In genomic region chr6:3438190-3439167, GRCh38 we compare ENCODE assay signal across 1 cellular context.
TF ChIP-seq lines count a peak whose summit lies in the region.

No MANE protein-coding gene starts in this region.

TF ChIP-seq in HepG2, 621 proteins besides CTCF, POLR2A, EP300 and RAD21 (continued from another document and continues in another):
- TF ChIP-seq, protein P1, sequence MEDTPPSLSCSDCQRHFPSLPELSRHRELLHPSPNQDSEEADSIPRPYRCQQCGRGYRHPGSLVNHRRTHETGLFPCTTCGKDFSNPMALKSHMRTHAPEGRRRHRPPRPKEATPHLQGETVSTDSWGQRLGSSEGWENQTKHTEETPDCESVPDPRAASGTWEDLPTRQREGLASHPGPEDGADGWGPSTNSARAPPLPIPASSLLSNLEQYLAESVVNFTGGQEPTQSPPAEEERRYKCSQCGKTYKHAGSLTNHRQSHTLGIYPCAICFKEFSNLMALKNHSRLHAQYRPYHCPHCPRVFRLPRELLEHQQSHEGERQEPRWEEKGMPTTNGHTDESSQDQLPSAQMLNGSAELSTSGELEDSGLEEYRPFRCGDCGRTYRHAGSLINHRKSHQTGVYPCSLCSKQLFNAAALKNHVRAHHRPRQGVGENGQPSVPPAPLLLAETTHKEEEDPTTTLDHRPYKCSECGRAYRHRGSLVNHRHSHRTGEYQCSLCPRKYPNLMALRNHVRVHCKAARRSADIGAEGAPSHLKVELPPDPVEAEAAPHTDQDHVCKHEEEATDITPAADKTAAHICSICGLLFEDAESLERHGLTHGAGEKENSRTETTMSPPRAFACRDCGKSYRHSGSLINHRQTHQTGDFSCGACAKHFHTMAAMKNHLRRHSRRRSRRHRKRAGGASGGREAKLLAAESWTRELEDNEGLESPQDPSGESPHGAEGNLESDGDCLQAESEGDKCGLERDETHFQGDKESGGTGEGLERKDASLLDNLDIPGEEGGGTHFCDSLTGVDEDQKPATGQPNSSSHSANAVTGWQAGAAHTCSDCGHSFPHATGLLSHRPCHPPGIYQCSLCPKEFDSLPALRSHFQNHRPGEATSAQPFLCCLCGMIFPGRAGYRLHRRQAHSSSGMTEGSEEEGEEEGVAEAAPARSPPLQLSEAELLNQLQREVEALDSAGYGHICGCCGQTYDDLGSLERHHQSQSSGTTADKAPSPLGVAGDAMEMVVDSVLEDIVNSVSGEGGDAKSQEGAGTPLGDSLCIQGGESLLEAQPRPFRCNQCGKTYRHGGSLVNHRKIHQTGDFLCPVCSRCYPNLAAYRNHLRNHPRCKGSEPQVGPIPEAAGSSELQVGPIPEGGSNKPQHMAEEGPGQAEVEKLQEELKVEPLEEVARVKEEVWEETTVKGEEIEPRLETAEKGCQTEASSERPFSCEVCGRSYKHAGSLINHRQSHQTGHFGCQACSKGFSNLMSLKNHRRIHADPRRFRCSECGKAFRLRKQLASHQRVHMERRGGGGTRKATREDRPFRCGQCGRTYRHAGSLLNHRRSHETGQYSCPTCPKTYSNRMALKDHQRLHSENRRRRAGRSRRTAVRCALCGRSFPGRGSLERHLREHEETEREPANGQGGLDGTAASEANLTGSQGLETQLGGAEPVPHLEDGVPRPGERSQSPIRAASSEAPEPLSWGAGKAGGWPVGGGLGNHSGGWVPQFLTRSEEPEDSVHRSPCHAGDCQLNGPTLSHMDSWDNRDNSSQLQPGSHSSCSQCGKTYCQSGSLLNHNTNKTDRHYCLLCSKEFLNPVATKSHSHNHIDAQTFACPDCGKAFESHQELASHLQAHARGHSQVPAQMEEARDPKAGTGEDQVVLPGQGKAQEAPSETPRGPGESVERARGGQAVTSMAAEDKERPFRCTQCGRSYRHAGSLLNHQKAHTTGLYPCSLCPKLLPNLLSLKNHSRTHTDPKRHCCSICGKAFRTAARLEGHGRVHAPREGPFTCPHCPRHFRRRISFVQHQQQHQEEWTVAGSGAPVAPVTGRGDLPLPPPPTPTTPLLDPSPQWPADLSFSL (CRISPR knock-in tag; IDR thresholded peaks at IDR 0.05) = no peak
- TF ChIP-seq KMT2B (CRISPR knock-in tag; IDR thresholded peaks at IDR 0.05) (0 out of 2 replicates have a peak, but pooled peaks have one; percentile 32), CSRNP1 (CRISPR knock-in tag; IDR thresholded peaks at IDR 0.05) (0 out of 2 replicates have a peak, but pooled peaks have one; percentile 37), KLF12 (CRISPR knock-in tag; IDR thresholded peaks at IDR 0.05; ENCODE audit: borderline replicate concordance) (no peak), BRD4 (CRISPR knock-in tag; IDR thresholded peaks at IDR 0.05) (no peak), NKX3-1 (CRISPR knock-in tag; IDR thresholded peaks at IDR 0.05) (no peak), YY1 (IDR thresholded peaks at IDR 0.05; ENCODE audit: insufficient read depth, insufficient replicate concordance, low read depth, low read length) (no peak), ZSCAN9 (CRISPR knock-in tag; IDR thresholded peaks at IDR 0.05; ENCODE audit: borderline replicate concordance) (0 out of 2 replicates have a peak, but pooled peaks have one; percentile 15), SOX13 (IDR thresholded peaks at IDR 0.05) (no peak), SOX13 (CRISPR knock-in tag; conservative IDR thresholded peaks at IDR 0.05 in 1 of 2, IDR thresholded peaks at IDR 0.05 in 1 of 2) (peak in 1 of 2 experiments; percentile 21; a peak in 1 of 4 replicates), ZNF160 (CRISPR knock-in tag; IDR thresholded peaks at IDR 0.05) (no peak; the same call in 1 of the 2 replicates), ZNF335 (CRISPR knock-in tag; IDR thresholded peaks at IDR 0.05) (0 out of 2 replicates have a peak, but pooled peaks have one; percentile 40), DMAP1 (CRISPR knock-in tag; IDR thresholded peaks at IDR 0.05) (no peak), ZSCAN21 (CRISPR knock-in tag; IDR thresholded peaks at IDR 0.05; ENCODE audit: borderline replicate concordance) (no peak), ZBTB3 (CRISPR knock-in tag; IDR thresholded peaks at IDR 0.05; ENCODE audit: borderline replicate concordance, low read depth) (no peak), ZBTB38 (CRISPR knock-in tag; IDR thresholded peaks at IDR 0.05) (peak; percentile 99), ZNF337 (CRISPR knock-in tag; IDR thresholded peaks at IDR 0.05; ENCODE audit: borderline replicate concordance, low read depth) (no peak), SIN3B (IDR thresholded peaks at IDR 0.05; ENCODE audit: low read length) (no peak), FOXP1 (IDR thresholded peaks at IDR 0.05) (no peak), FOXP1 (CRISPR knock-in tag; IDR thresholded peaks at IDR 0.05) (0 out of 2 replicates have a peak, but pooled peaks have one; percentile 8), ZBTB34 (CRISPR knock-in tag; IDR thresholded peaks at IDR 0.05) (0 out of 2 replicates have a peak, but pooled peaks have one; percentile 36), ZNF7 (CRISPR knock-in tag; IDR thresholded peaks at IDR 0.05) (no peak), MXD1 (CRISPR knock-in tag; IDR thresholded peaks at IDR 0.05) (no peak), THAP11 (CRISPR knock-in tag; IDR thresholded peaks at IDR 0.05) (no peak), SOX6 (IDR thresholded peaks at IDR 0.05) (no peak), SOX6 (CRISPR knock-in tag; IDR thresholded peaks at IDR 0.05) (no peak), PHF20 (CRISPR knock-in tag; IDR thresholded peaks at IDR 0.05) (no peak), RCOR2 (CRISPR knock-in tag; IDR thresholded peaks at IDR 0.05) (0 out of 2 replicates have a peak, but pooled peaks have one; percentile 22), SALL1 (CRISPR knock-in tag; IDR thresholded peaks at IDR 0.05) (0 out of 2 replicates have a peak, but pooled peaks have one; percentile 42), ATF4 (CRISPR knock-in tag; IDR thresholded peaks at IDR 0.05) (no peak), ZNF770 (CRISPR knock-in tag; IDR thresholded peaks at IDR 0.05) (no peak)
- TF ChIP-seq, protein P2, sequence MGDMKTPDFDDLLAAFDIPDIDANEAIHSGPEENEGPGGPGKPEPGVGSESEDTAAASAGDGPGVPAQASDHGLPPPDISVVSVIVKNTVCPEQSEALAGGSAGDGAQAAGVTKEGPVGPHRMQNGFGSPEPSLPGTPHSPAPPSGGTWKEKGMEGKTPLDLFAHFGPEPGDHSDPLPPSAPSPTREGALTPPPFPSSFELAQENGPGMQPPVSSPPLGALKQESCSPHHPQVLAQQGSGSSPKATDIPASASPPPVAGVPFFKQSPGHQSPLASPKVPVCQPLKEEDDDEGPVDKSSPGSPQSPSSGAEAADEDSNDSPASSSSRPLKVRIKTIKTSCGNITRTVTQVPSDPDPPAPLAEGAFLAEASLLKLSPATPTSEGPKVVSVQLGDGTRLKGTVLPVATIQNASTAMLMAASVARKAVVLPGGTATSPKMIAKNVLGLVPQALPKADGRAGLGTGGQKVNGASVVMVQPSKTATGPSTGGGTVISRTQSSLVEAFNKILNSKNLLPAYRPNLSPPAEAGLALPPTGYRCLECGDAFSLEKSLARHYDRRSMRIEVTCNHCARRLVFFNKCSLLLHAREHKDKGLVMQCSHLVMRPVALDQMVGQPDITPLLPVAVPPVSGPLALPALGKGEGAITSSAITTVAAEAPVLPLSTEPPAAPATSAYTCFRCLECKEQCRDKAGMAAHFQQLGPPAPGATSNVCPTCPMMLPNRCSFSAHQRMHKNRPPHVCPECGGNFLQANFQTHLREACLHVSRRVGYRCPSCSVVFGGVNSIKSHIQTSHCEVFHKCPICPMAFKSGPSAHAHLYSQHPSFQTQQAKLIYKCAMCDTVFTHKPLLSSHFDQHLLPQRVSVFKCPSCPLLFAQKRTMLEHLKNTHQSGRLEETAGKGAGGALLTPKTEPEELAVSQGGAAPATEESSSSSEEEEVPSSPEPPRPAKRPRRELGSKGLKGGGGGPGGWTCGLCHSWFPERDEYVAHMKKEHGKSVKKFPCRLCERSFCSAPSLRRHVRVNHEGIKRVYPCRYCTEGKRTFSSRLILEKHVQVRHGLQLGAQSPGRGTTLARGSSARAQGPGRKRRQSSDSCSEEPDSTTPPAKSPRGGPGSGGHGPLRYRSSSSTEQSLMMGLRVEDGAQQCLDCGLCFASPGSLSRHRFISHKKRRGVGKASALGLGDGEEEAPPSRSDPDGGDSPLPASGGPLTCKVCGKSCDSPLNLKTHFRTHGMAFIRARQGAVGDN (CRISPR knock-in tag; IDR thresholded peaks at IDR 0.05) = peak; percentile 85
- TF ChIP-seq, protein P3, sequence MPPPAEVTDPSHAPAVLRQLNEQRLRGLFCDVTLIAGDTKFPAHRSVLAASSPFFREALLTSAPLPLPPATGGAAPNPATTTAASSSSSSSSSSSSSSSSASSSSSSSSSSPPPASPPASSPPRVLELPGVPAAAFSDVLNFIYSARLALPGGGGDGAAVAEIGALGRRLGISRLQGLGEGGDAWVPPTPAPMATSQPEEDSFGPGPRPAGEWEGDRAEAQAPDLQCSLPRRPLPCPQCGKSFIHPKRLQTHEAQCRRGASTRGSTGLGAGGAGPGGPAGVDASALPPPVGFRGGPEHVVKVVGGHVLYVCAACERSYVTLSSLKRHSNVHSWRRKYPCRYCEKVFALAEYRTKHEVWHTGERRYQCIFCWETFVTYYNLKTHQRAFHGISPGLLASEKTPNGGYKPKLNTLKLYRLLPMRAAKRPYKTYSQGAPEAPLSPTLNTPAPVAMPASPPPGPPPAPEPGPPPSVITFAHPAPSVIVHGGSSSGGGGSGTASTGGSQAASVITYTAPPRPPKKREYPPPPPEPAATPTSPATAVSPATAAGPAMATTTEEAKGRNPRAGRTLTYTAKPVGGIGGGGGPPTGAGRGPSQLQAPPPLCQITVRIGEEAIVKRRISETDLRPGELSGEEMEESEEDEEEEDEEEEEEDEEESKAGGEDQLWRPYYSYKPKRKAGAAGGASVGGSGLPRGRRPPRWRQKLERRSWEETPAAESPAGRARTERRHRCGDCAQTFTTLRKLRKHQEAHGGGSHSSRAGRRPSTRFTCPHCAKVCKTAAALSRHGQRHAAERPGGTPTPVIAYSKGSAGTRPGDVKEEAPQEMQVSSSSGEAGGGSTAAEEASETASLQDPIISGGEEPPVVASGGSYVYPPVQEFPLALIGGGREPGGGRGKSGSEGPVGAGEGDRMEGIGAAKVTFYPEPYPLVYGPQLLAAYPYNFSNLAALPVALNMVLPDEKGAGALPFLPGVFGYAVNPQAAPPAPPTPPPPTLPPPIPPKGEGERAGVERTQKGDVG (CRISPR knock-in tag; IDR thresholded peaks at IDR 0.05; ENCODE audit: borderline replicate concordance) = peak; percentile 97
- TF ChIP-seq, protein P4, sequence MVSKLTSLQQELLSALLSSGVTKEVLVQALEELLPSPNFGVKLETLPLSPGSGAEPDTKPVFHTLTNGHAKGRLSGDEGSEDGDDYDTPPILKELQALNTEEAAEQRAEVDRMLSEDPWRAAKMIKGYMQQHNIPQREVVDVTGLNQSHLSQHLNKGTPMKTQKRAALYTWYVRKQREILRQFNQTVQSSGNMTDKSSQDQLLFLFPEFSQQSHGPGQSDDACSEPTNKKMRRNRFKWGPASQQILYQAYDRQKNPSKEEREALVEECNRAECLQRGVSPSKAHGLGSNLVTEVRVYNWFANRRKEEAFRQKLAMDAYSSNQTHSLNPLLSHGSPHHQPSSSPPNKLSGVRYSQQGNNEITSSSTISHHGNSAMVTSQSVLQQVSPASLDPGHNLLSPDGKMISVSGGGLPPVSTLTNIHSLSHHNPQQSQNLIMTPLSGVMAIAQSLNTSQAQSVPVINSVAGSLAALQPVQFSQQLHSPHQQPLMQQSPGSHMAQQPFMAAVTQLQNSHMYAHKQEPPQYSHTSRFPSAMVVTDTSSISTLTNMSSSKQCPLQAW (CRISPR knock-in tag; IDR thresholded peaks at IDR 0.05) = 0 out of 2 replicates have a peak, but pooled peaks have one; percentile 20
